Comparison of ENCODE assay signal across 10 cellular contexts in genomic region chr22:33539902-33540751, GRCh38.
A peak's percentile ranks its signal among the peaks of the same experiment; 100 is the strongest.
DNase-seq lines count a peak whose midpoint lies in the region; ATAC-seq and TF ChIP-seq lines count a peak whose summit lies in the region.
"Had no signal": no experiment of that assay in that cellular context is flagged by ENCODE, and none has a peak within 500 bp of the region (broad histone marks: within the 10 kb centered on the region; RNA-seq: fewer than 3 reads in every experiment).

No MANE protein-coding gene starts in this region.

- no peak overlapping the region for H2AFZ ChIP-seq in H9 (ENCODE audit: low read length)

- H3K36me3 ChIP-seq in left lung (no peaks in the 10 kb centered on the region), testis (ENCODE audit: low read depth, missing control alignments) (no peaks in the 10 kb centered on the region)

- intact Hi-C loops in left lung (cut with DNase I): no loop called here
- intact Hi-C loops in testis (cut with DNase I; ENCODE audit: low total_unique reads): no loop called here

- no peak overlapping the region for H2BK5ac ChIP-seq in H9 (ENCODE audit: insufficient read length, low read length)

- WGBS in H9 (ENCODE audit: extremely low coverage, insufficient read length, low lambda C conversion rate): no CpG with 5 or more reads among the region's 8 CpGs
- 28 to 37% methylated on average over 8 of the region's 8 CpGs for WGBS in testis, 2 donors

- no peaks in the 10 kb centered on the region for H3K23me2 ChIP-seq in H9 (ENCODE audit: insufficient read length, low read depth, low read length, poor library complexity, severe bottlenecking)

- H3K4me3 ChIP-seq in left lung (no peak overlapping the region), testis (no peak overlapping the region)
- H3K4me3 ChIP-seq: coronary artery had no signal

- no peak overlapping the region for H2BK12ac ChIP-seq in H9 (ENCODE audit: insufficient read length, low read depth, low read length)

- H3K18ac ChIP-seq in H9 (ENCODE audit: insufficient read length, low read depth, low read length): no peak overlapping the region

- H3K4me2 ChIP-seq in H9 (ENCODE audit: insufficient read depth, insufficient read length, low read length): no peak overlapping the region

- no peak overlapping the region for H4K5ac ChIP-seq in H9 (ENCODE audit: insufficient read length, low read depth, low read length)

- no peak overlapping the region for H2BK20ac ChIP-seq in H9 (ENCODE audit: low read depth, low read length, poor library complexity, severe bottlenecking)

- H3K79me1 ChIP-seq in H9 (ENCODE audit: insufficient read depth, low read depth, low read length, poor library complexity, severe bottlenecking): no peaks in the 10 kb centered on the region

- H3K27me3 Mint-ChIP-seq in H9 (ENCODE audit: low read depth) (no peaks in the 10 kb centered on the region), endothelial cell (ENCODE audit: unreplicated experiment) (peaks cover 3% of the 10 kb centered on the region)
- H3K27me3 Mint-ChIP-seq: activated CD8-positive, alpha-beta T cell treated with anti-CD3 and anti-CD28 coated beads for 36 hours had no signal

- no peak for TF ChIP-seq CTCF in H9 (conservative IDR thresholded peaks at IDR 0.05)
- TF ChIP-seq CTCF in left lung (IDR thresholded peaks at IDR 0.05): no peak
- TF ChIP-seq CTCF in testis (IDR thresholded peaks at IDR 0.05): no peak
- no peak for TF ChIP-seq CTCF in endothelial cell (IDR thresholded peaks at IDR 0.05; ENCODE audit: unreplicated experiment)

- H3K23ac ChIP-seq in H9 (ENCODE audit: insufficient read length, low read depth, low read length): no peak overlapping the region

- no peak overlapping the region for H3K4me3 Mint-ChIP-seq in H9
- H3K4me3 Mint-ChIP-seq in endothelial cell (ENCODE audit: unreplicated experiment): no peak overlapping the region
- H3K4me3 Mint-ChIP-seq: activated CD8-positive, alpha-beta T cell treated with anti-CD3 and anti-CD28 coated beads for 36 hours had no signal

- H3K4me1 Mint-ChIP-seq in H9 (peaks cover 0 to 4% of the 10 kb centered on the region in 2 experiments; a peak in 1 of 4 replicates), endothelial cell (ENCODE audit: unreplicated experiment) (no peaks in the 10 kb centered on the region)

- no peak overlapping the region for H3K4ac ChIP-seq in H9 (ENCODE audit: low read depth, low read length)

- no peak for TF ChIP-seq POLR2A in testis (IDR thresholded peaks at IDR 0.05)

- H3K36me3 Mint-ChIP-seq in H9 (ENCODE audit: insufficient read depth in 1 of 3, low read depth in 3 of 3) (peaks cover 0 to 5% (median 0%) of the 10 kb centered on the region in 3 experiments; a peak in 3 of 7 replicates), endothelial cell (ENCODE audit: low read depth, unreplicated experiment) (no peaks in the 10 kb centered on the region)

- H3K9me3 Mint-ChIP-seq in H9: no peaks in the 10 kb centered on the region
- no peaks in the 10 kb centered on the region for H3K9me3 Mint-ChIP-seq in endothelial cell (ENCODE audit: unreplicated experiment)

- DNase-seq in H9 (no peak), cerebellar cortex (ENCODE audit: low spot score) (peak; percentile 36), left lung (peak in 1 of 2 donors; percentile 48), testis (peak; percentile 81), KG1 (lab: John Stamatoyannopoulos, UW) (no peak), endothelial cell (ENCODE audit: low spot score) (no peak)
- DNase-seq: activated CD8-positive, alpha-beta T cell treated with anti-CD3 and anti-CD28 coated beads for 36 hours had no signal

- no peak overlapping the region for H2BK120ac ChIP-seq in H9 (ENCODE audit: low read depth, low read length, poor library complexity, severe bottlenecking)

- no peak overlapping the region for H2AK5ac ChIP-seq in H9 (ENCODE audit: insufficient read length, low read length)

- no peak overlapping the region for H3K14ac ChIP-seq in H9 (ENCODE audit: insufficient read depth, low read length)

- peak; percentile 81 for ATAC-seq in left lung
- ATAC-seq in HG03108 (IDR thresholded peaks at IDR 0.05; ENCODE audit: unreplicated experiment): no peak
- no peak for ATAC-seq in HG02981 (IDR thresholded peaks at IDR 0.05; ENCODE audit: unreplicated experiment)
- ATAC-seq: activated CD8-positive, alpha-beta T cell treated with anti-CD3 and anti-CD28 coated beads for 36 hours had no signal

- H3K56ac ChIP-seq in H9 (ENCODE audit: insufficient read length, low read depth, low read length): no peak overlapping the region

- H4K91ac ChIP-seq in H9 (ENCODE audit: insufficient read length, low read depth, low read length): no peak overlapping the region

- H3K4me1 ChIP-seq in H9 (ENCODE audit: insufficient read depth, low read length) (no peaks in the 10 kb centered on the region), left lung (no peaks in the 10 kb centered on the region), testis (peaks cover 27% of the 10 kb centered on the region)

- H4K8ac ChIP-seq in H9 (replicated peaks; ENCODE audit: insufficient read length, low read depth, low read length): no peak overlapping the region

- H3T11ph ChIP-seq in H9 (ENCODE audit: low read length): no peak overlapping the region

- H3K27ac ChIP-seq in H9 (ENCODE audit: insufficient read length, low read depth, low read length) (no peak overlapping the region), left lung (no peak overlapping the region), testis (no peak overlapping the region)
- H3K27ac ChIP-seq: coronary artery had no signal

- peaks cover 2% of the 10 kb centered on the region for H4K20me1 ChIP-seq in H9 (ENCODE audit: control insufficient read depth, insufficient read depth, insufficient read length)

- H3K27me3 ChIP-seq in H9 (ENCODE audit: insufficient read depth, low read length): no peaks in the 10 kb centered on the region
- H3K27me3 ChIP-seq in left lung: no peaks in the 10 kb centered on the region
- H3K27me3 ChIP-seq in testis: no peaks in the 10 kb centered on the region

- H3K9me3 ChIP-seq in H9 (ENCODE audit: control insufficient read depth, low read depth, low read length) (no peaks in the 10 kb centered on the region), left lung (no peaks in the 10 kb centered on the region), testis (no peaks in the 10 kb centered on the region)

- no peaks in the 10 kb centered on the region for H3K79me2 ChIP-seq in H9 (ENCODE audit: insufficient read depth, low read length)

- H2BK15ac ChIP-seq in H9 (ENCODE audit: low read depth, low read length): no peak overlapping the region

- H3K27ac Mint-ChIP-seq in H9: peak overlapping the region in 2 of 3 experiments; percentile 32 to 62; a peak in 1 of 7 replicates
- H3K27ac Mint-ChIP-seq in endothelial cell (ENCODE audit: unreplicated experiment): no peak overlapping the region
- H3K27ac Mint-ChIP-seq: activated CD8-positive, alpha-beta T cell treated with anti-CD3 and anti-CD28 coated beads for 36 hours had no signal

- no peak overlapping the region for H3K9ac ChIP-seq in H9 (ENCODE audit: extremely low read depth, insufficient read length, low read length)

Comparison
In these comparisons a context has a peak if more than half of its experiments do, and no peak if none do; other contexts are left out.
1. DNase-seq: peak in cerebellar cortex (single experiment) and testis (single experiment); none in H9 (single experiment), KG1 (single experiment) and endothelial cell (single experiment).